1 cellular context compared by ENCODE assay signal in the genomic region with DNA sequence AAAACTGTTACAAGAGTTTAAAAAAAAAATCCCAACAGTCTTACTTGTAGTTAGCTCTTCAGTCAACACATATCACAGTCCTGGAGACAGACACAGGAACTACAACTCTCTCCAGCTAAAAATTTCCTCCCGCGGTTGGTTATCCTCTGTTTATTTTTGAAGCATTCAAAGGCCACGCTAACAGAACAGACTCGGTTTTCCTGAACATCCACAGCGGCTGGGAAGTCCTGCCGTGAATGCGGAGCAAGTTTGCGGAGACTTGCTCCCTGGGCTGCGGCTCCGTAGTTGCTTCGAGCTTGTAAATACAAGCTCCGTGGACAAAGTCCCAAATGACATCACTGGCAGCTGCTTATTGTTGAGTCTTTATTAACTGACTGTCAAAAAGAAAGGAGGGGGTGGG.
TF ChIP-seq lines count a peak whose summit lies in the region.

A gene (minus strand): TSS at position 292 of the 400 bp plus-strand sequence. CDS start 50,937 bp downstream, outside the sequence.

TF ChIP-seq in HepG2, 621 proteins besides CTCF, POLR2A, EP300 and RAD21:
- TF ChIP-seq, protein P1, sequence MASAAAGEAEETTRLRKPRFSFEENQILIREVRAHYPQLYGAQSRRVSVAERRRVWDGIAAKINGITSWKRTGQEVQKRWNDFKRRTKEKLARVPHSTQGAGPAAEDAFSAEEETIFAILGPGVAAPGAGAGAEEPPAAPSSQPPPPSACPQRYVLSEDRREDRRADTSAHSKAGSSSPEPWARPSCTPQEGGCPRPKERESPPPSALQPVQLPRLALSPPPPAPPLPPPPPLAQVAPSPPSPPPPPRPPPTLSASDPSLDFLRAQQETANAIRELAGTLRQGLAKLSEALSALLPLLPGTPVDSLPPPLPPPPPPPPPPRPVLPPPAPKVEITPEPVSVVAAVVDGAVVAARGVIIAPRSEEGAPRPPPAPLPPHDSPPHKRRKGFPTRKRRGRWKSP (CRISPR knock-in tag; IDR thresholded peaks at IDR 0.05): no peak
- TF ChIP-seq RFX3 (CRISPR knock-in tag; IDR thresholded peaks at IDR 0.05) (no peak), ZSCAN21 (CRISPR knock-in tag; IDR thresholded peaks at IDR 0.05; ENCODE audit: borderline replicate concordance) (no peak), ZNF446 (CRISPR knock-in tag; IDR thresholded peaks at IDR 0.05) (no peak), NPAS2 (CRISPR knock-in tag; IDR thresholded peaks at IDR 0.05; ENCODE audit: borderline replicate concordance) (no peak), TCF7 (IDR thresholded peaks at IDR 0.05; ENCODE audit: low read depth) (no peak), TGIF2 (CRISPR knock-in tag; IDR thresholded peaks at IDR 0.05) (no peak), IRF2 (CRISPR knock-in tag; IDR thresholded peaks at IDR 0.05) (no peak), RXRB (CRISPR knock-in tag; IDR thresholded peaks at IDR 0.05; ENCODE audit: borderline replicate concordance) (no peak), SNRNP70 (IDR thresholded peaks at IDR 0.05; ENCODE audit: low read depth, low read length) (no peak), ZNF225 (CRISPR knock-in tag; IDR thresholded peaks at IDR 0.05) (no peak), DNMT3B (CRISPR knock-in tag; conservative IDR thresholded peaks at IDR 0.05) (no peak), RFX5 (IDR thresholded peaks at IDR 0.05; ENCODE audit: low read depth, low read length) (no peak), ZNF331 (CRISPR knock-in tag; IDR thresholded peaks at IDR 0.05) (no peak)
- TF ChIP-seq, protein P2, sequence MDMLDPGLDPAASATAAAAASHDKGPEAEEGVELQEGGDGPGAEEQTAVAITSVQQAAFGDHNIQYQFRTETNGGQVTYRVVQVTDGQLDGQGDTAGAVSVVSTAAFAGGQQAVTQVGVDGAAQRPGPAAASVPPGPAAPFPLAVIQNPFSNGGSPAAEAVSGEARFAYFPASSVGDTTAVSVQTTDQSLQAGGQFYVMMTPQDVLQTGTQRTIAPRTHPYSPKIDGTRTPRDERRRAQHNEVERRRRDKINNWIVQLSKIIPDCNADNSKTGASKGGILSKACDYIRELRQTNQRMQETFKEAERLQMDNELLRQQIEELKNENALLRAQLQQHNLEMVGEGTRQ (IDR thresholded peaks at IDR 0.05; ENCODE audit: low read depth, low read length): no peak
- TF ChIP-seq, protein P2 (CRISPR knock-in tag; IDR thresholded peaks at IDR 0.05; ENCODE audit: borderline replicate concordance): no peak
- TF ChIP-seq, protein P3, sequence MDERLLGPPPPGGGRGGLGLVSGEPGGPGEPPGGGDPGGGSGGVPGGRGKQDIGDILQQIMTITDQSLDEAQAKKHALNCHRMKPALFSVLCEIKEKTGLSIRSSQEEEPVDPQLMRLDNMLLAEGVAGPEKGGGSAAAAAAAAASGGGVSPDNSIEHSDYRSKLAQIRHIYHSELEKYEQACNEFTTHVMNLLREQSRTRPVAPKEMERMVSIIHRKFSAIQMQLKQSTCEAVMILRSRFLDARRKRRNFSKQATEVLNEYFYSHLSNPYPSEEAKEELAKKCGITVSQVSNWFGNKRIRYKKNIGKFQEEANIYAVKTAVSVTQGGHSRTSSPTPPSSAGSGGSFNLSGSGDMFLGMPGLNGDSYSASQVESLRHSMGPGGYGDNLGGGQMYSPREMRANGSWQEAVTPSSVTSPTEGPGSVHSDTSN (CRISPR knock-in tag; IDR thresholded peaks at IDR 0.05): no peak
- TF ChIP-seq, protein P4, sequence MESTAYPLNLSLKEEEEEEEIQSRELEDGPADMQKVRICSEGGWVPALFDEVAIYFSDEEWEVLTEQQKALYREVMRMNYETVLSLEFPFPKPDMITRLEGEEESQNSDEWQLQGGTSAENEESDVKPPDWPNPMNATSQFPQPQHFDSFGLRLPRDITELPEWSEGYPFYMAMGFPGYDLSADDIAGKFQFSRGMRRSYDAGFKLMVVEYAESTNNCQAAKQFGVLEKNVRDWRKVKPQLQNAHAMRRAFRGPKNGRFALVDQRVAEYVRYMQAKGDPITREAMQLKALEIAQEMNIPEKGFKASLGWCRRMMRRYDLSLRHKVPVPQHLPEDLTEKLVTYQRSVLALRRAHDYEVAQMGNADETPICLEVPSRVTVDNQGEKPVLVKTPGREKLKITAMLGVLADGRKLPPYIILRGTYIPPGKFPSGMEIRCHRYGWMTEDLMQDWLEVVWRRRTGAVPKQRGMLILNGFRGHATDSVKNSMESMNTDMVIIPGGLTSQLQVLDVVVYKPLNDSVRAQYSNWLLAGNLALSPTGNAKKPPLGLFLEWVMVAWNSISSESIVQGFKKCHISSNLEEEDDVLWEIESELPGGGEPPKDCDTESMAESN (CRISPR knock-in tag; conservative IDR thresholded peaks at IDR 0.05): no peak
